ENCODE assay signal across 2 cellular contexts in the genomic region with DNA sequence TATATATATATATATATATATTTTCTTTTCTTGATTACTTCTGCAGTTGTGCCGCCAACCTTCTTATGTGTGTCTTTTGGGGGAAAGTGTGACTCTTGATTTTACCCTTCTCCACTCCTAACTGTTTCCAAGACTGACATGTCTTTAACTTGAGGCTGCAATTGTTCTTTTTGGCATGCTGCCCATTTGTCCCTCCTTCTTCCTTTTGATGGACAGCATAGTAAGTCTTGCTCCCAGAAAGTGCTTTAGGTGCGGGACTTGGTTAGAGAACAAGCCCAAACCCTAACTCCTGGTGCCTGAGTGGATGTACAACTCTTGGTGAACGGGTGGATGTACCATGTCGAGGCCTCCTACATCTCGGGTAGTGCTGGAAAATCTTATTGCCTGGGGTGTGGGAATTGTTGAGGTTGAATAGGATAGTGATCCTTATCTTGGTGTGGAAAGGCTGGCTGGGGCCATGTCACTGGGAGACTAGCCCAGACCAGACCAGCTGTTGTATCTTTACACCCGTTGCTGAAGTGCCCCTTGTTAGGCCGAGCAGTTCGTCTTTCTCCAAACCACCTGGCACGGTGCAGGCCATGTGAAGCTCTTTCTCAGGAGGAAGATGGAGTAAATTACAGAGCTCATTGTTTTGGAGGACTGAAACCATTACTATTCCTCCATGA.
TF ChIP-seq lines count a peak whose summit lies in the region.

No MANE protein-coding gene starts in this region.

TF ChIP-seq in GM23338, 12 proteins besides CTCF, POLR2A, EP300 and RAD21 (continues in another document):
- TF ChIP-seq, protein P1, sequence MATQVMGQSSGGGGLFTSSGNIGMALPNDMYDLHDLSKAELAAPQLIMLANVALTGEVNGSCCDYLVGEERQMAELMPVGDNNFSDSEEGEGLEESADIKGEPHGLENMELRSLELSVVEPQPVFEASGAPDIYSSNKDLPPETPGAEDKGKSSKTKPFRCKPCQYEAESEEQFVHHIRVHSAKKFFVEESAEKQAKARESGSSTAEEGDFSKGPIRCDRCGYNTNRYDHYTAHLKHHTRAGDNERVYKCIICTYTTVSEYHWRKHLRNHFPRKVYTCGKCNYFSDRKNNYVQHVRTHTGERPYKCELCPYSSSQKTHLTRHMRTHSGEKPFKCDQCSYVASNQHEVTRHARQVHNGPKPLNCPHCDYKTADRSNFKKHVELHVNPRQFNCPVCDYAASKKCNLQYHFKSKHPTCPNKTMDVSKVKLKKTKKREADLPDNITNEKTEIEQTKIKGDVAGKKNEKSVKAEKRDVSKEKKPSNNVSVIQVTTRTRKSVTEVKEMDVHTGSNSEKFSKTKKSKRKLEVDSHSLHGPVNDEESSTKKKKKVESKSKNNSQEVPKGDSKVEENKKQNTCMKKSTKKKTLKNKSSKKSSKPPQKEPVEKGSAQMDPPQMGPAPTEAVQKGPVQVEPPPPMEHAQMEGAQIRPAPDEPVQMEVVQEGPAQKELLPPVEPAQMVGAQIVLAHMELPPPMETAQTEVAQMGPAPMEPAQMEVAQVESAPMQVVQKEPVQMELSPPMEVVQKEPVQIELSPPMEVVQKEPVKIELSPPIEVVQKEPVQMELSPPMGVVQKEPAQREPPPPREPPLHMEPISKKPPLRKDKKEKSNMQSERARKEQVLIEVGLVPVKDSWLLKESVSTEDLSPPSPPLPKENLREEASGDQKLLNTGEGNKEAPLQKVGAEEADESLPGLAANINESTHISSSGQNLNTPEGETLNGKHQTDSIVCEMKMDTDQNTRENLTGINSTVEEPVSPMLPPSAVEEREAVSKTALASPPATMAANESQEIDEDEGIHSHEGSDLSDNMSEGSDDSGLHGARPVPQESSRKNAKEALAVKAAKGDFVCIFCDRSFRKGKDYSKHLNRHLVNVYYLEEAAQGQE (IDR thresholded peaks at IDR 0.05; ENCODE audit: unreplicated experiment): no peak
- no peak for TF ChIP-seq ZNF462 (CRISPR knock-in tag; IDR thresholded peaks at IDR 0.05)
- TF ChIP-seq JUNB (IDR thresholded peaks at IDR 0.05; ENCODE audit: unreplicated experiment): no peak
- TF ChIP-seq CREB1 (CRISPR knock-in tag; IDR thresholded peaks at IDR 0.05; ENCODE audit: low read depth): no peak
- no peak for TF ChIP-seq EZH2 (IDR thresholded peaks at IDR 0.05; ENCODE audit: low read depth, unreplicated experiment)
- TF ChIP-seq ZNF331 (CRISPR knock-in tag; IDR thresholded peaks at IDR 0.05; ENCODE audit: low read depth): no peak
- no peak for TF ChIP-seq POLR2AphosphoS5 (IDR thresholded peaks at IDR 0.05; ENCODE audit: low read depth)
- no peak for TF ChIP-seq STAT1 (IDR thresholded peaks at IDR 0.05; ENCODE audit: unreplicated experiment)
- TF ChIP-seq NANOG (IDR thresholded peaks at IDR 0.05; ENCODE audit: borderline replicate concordance): no peak

TF ChIP-seq in K562, 482 proteins besides CTCF, POLR2A, EP300 and RAD21 (continued from another document):
- TF ChIP-seq, protein P2, sequence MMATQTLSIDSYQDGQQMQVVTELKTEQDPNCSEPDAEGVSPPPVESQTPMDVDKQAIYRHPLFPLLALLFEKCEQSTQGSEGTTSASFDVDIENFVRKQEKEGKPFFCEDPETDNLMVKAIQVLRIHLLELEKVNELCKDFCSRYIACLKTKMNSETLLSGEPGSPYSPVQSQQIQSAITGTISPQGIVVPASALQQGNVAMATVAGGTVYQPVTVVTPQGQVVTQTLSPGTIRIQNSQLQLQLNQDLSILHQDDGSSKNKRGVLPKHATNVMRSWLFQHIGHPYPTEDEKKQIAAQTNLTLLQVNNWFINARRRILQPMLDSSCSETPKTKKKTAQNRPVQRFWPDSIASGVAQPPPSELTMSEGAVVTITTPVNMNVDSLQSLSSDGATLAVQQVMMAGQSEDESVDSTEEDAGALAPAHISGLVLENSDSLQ (IDR thresholded peaks at IDR 0.05): peak; percentile 80
- no peak for TF ChIP-seq GMEB1 (CRISPR knock-in tag; IDR thresholded peaks at IDR 0.05)
- TF ChIP-seq HDAC3 (IDR thresholded peaks at IDR 0.05; ENCODE audit: borderline replicate concordance, partially characterized antibody): no peak
- no peak for TF ChIP-seq RAD51 (IDR thresholded peaks at IDR 0.05; ENCODE audit: borderline replicate concordance, low read depth)
- no peak for TF ChIP-seq PBX2 (CRISPR knock-in tag; IDR thresholded peaks at IDR 0.05; ENCODE audit: low read depth)
- no peak for TF ChIP-seq PBX2 (tag; conservative IDR thresholded peaks at IDR 0.05; ENCODE audit: low read depth)
- peak; percentile 54 for TF ChIP-seq NFIX (CRISPR knock-in tag; IDR thresholded peaks at IDR 0.05; ENCODE audit: low read depth)
